ENCODE assay signal across 1 cellular context in genomic region chr2:119475857-119476244, GRCh38.
TF ChIP-seq lines count a peak whose summit lies in the region.

No MANE protein-coding gene starts in this region.

TF ChIP-seq in A549, 52 proteins besides CTCF, POLR2A, EP300 and RAD21 (continued from another document):
- TF ChIP-seq HMGXB4 (CRISPR knock-in tag; IDR thresholded peaks at IDR 0.05; ENCODE audit: borderline replicate concordance) (no peak), MAFK (IDR thresholded peaks at IDR 0.05; ENCODE audit: partially characterized antibody) (no peak), ESRRA (IDR thresholded peaks at IDR 0.05; ENCODE audit: borderline replicate concordance, low read length) (no peak), RNF2 (IDR thresholded peaks at IDR 0.05; ENCODE audit: borderline replicate concordance, low read depth) (no peak)
